In genomic region chr11:8368772-8369171, GRCh38 we compare ENCODE assay signal across 9 cellular contexts.
"Had no signal": no experiment of that assay in that cellular context is flagged by ENCODE, and none has a peak within 500 bp of the region (broad histone marks: within the 10 kb centered on the region; RNA-seq: fewer than 3 reads in every experiment).

No MANE protein-coding gene starts in this region.

- H3K9me3 ChIP-seq: HAP-1 had no signal

- ATAC-seq: HCT116, HepG2, K562 had no signal

- H3K36me3 ChIP-seq: HAP-1 had no signal

- H3K4me3 Mint-ChIP-seq: HFFc6 had no signal

- H3K27ac ChIP-seq: HL-60 had no signal

- H3K27ac Mint-ChIP-seq: HFFc6 had no signal

- H3K9me3 Mint-ChIP-seq: HFFc6 had no signal

- DNase-seq: GOT3, H7, HFFc6, IMR-90 had no signal

- H3K4me3 ChIP-seq: HAP-1, K562 had no signal
